2 cellular contexts compared by ENCODE assay signal in the genomic region with DNA sequence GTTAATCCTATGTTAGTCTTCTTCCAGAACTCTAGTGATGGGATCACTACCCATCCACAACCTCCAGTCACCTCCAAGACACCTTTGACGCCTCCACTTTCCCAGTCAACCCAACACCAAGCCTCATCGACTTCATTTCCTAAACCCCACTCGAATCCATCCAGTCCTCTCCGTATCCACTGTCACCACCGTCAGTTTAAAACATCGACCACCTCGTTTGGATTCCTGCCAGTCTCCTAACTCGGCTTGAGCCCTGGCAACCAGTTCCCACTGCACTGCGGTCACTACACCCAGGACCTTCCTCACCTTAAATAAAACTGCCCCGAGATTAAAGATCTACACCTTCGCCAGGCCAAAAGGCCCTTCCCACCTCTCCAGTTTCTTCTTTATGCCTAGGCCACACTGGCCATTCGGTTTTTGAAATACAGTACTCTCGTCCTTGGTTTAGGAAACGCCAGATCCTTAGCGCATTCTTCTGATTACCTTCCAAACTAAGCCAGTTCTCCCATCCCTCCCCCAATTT.
TF ChIP-seq lines count a peak whose summit lies in the region.

No MANE protein-coding gene starts in this region.

TF ChIP-seq in A549, 52 proteins besides CTCF, POLR2A, EP300 and RAD21:
- TF ChIP-seq, protein P1, sequence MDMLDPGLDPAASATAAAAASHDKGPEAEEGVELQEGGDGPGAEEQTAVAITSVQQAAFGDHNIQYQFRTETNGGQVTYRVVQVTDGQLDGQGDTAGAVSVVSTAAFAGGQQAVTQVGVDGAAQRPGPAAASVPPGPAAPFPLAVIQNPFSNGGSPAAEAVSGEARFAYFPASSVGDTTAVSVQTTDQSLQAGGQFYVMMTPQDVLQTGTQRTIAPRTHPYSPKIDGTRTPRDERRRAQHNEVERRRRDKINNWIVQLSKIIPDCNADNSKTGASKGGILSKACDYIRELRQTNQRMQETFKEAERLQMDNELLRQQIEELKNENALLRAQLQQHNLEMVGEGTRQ (IDR thresholded peaks at IDR 0.05) = no peak
- TF ChIP-seq NFE2L2 (conservative IDR thresholded peaks at IDR 0.05; ENCODE audit: low read length) (no peak), PHF8 (IDR thresholded peaks at IDR 0.05; ENCODE audit: borderline replicate concordance, low read depth) (no peak), EHMT2 (IDR thresholded peaks at IDR 0.05; ENCODE audit: low read depth) (no peak), GATA3 (IDR thresholded peaks at IDR 0.05; ENCODE audit: borderline replicate concordance) (no peak), HMGXB4 (CRISPR knock-in tag; IDR thresholded peaks at IDR 0.05; ENCODE audit: borderline replicate concordance) (no peak), HOXA7 (CRISPR knock-in tag; IDR thresholded peaks at IDR 0.05) (no peak), RARB (CRISPR knock-in tag; IDR thresholded peaks at IDR 0.05) (no peak)
TF ChIP-seq in A549: peak in this region for 0.

TF ChIP-seq in IMR-90, 13 proteins besides CTCF, POLR2A, EP300 and RAD21 (continued from another document):
- TF ChIP-seq, protein P1 (IDR thresholded peaks at IDR 0.05; ENCODE audit: low read depth, low read length) = no peak
- TF ChIP-seq FOS (IDR thresholded peaks at IDR 0.05; ENCODE audit: low read depth, low read length) = no peak
- TF ChIP-seq MAFK (IDR thresholded peaks at IDR 0.05; ENCODE audit: low read depth, low read length) = no peak
- TF ChIP-seq RCOR1 (IDR thresholded peaks at IDR 0.05; ENCODE audit: insufficient replicate concordance, low read length) = no peak
- TF ChIP-seq NFE2L2 (IDR thresholded peaks at IDR 0.05; ENCODE audit: low read depth, low read length) = no peak
- TF ChIP-seq BHLHE40 (IDR thresholded peaks at IDR 0.05; ENCODE audit: low read depth, low read length) = no peak
- TF ChIP-seq MXI1 (IDR thresholded peaks at IDR 0.05; ENCODE audit: borderline replicate concordance, low read depth, low read length) = no peak
- TF ChIP-seq MAZ (IDR thresholded peaks at IDR 0.05; ENCODE audit: borderline replicate concordance, low read depth, low read length) = no peak
- TF ChIP-seq CEBPB (IDR thresholded peaks at IDR 0.05; ENCODE audit: low read depth, low read length) = no peak
- TF ChIP-seq SMC3 (IDR thresholded peaks at IDR 0.05; ENCODE audit: low read depth, low read length) = no peak
- TF ChIP-seq CHD1 (IDR thresholded peaks at IDR 0.05; ENCODE audit: low read depth, low read length) = no peak
- TF ChIP-seq RFX5 (IDR thresholded peaks at IDR 0.05; ENCODE audit: low read depth, low read length) = no peak
